19 cellular contexts compared by ENCODE assay signal in the genomic region with DNA sequence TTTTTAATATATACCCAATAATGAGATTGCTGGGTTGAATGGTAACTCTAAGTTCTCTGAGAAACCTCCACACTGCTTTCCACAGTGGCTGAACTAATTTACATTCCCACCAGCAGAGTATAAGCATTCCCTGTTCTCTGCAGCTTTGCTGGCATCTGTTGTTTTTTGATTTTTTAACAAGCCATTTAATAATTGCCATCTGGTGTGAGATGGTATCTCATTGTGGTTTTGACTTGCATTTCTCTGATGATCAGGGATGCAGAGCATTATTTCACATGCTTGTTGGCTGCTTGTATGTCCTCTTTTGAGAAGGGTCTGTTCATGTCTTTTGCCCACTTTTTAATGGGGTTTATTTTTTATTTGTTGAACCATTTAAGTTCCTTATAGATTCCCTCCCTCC.
DNase-seq lines count a peak whose midpoint lies in the region; ATAC-seq, FAIRE-seq and TF ChIP-seq lines count a peak whose summit lies in the region.
"Had no signal": no experiment of that assay in that cellular context is flagged by ENCODE, and none has a peak within 500 bp of the region (broad histone marks: within the 10 kb centered on the region; RNA-seq: fewer than 3 reads in every experiment).

No MANE protein-coding gene starts in this region.

- H3K9me3 ChIP-seq in A673 (ENCODE audit: low read depth, low read length, poor library complexity, severe bottlenecking) (no peaks in the 10 kb centered on the region), HEK293 (ENCODE audit: control insufficient read depth, insufficient read depth, low read depth, low read length) (no peaks in the 10 kb centered on the region), sigmoid colon (no peaks in the 10 kb centered on the region), OCI-LY7 (ENCODE audit: low read length) (no peaks in the 10 kb centered on the region)

- BruUV-seq in A673 (replicated peaks; lab: Mats Ljungman, UMichigan) (no TSS peak), OCI-LY7 (replicated peaks; lab: Mats Ljungman, UMichigan) (no TSS peak), Calu3 (replicated peaks; lab: Mats Ljungman, UMichigan) (no TSS peak)

- no peak for ATAC-seq in GM18861 (IDR thresholded peaks at IDR 0.05; ENCODE audit: unreplicated experiment)
- ATAC-seq: GM23338 had no signal

- H3K9me2 ChIP-seq in OCI-LY7 (ENCODE audit: insufficient read depth, low read length), result no peaks in the 10 kb centered on the region

- H3K4me1 Mint-ChIP-seq in Calu3 (ENCODE audit: low read depth, unreplicated experiment), result no peaks in the 10 kb centered on the region
- H3K4me1 Mint-ChIP-seq: GM23338 had no signal

- peaks cover 83% of the 10 kb centered on the region for H3K27me3 Mint-ChIP-seq in Calu3 (ENCODE audit: unreplicated experiment)

- intact Hi-C loops in A673 (cut with micrococcal nuclease; ENCODE audit: unreplicated experiment), result no loop called here
- intact Hi-C loops in sigmoid colon (cut with DNase I), result no loop called here
- intact Hi-C loops in OCI-LY7 (cut with micrococcal nuclease; ENCODE audit: unreplicated experiment), result no loop called here
- intact Hi-C loops in Calu3 (cut with micrococcal nuclease; ENCODE audit: unreplicated experiment), result no loop called here

- no peak overlapping the region for H3K4me2 ChIP-seq in OCI-LY7 (ENCODE audit: low read length)
- H3K4me2 ChIP-seq: GM23338, PC-9 had no signal

- H3K4me3 Mint-ChIP-seq in Calu3 (ENCODE audit: low read depth, unreplicated experiment), result no peak overlapping the region
- H3K4me3 Mint-ChIP-seq: GM23338 had no signal

- no peak for TF ChIP-seq CTCF in A673 (conservative IDR thresholded peaks at IDR 0.05; ENCODE audit: low read depth, low read length)
- no peak for TF ChIP-seq CTCF in HEK293 (tag by site-specific recombination; IDR thresholded peaks at IDR 0.05)
- no peak for TF ChIP-seq CTCF in sigmoid colon (IDR thresholded peaks at IDR 0.05)
- TF ChIP-seq CTCF in OCI-LY7 (conservative IDR thresholded peaks at IDR 0.05; ENCODE audit: low read length), result no peak
- no peak for TF ChIP-seq CTCF in Calu3 (IDR thresholded peaks at IDR 0.05; ENCODE audit: unreplicated experiment)

- no peak for TF ChIP-seq EP300 in sigmoid colon (IDR thresholded peaks at IDR 0.05)

- H3K27ac Mint-ChIP-seq in Calu3 (ENCODE audit: unreplicated experiment), result no peak overlapping the region
- H3K27ac Mint-ChIP-seq: GM23338 had no signal

- DNase-seq in A673 (ENCODE audit: low spot score), result peak; percentile 21
- peak; percentile 82 for DNase-seq in NCI-H524 treated with DMSO at 0.1 percent for 48 hours (lab: John Stamatoyannopoulos, UW)
- no peak for DNase-seq in sigmoid colon
- DNase-seq in OCI-LY7 (ENCODE audit: low spot score), result no peak
- no peak for DNase-seq in Calu3
- DNase-seq: COR-L47, DMS53, KG1, NCI-H1048, NCI-H146, NCI-H2107, NCI-H345, NCI-H69, PC-9, T-helper 1 cell had no signal

- H3K9me3 Mint-ChIP-seq in Calu3 (ENCODE audit: low read depth, unreplicated experiment), result no peaks in the 10 kb centered on the region
- H3K9me3 Mint-ChIP-seq: GM23338 had no signal

- H4K20me1 ChIP-seq in OCI-LY7 (ENCODE audit: insufficient read depth, low read length), result no peaks in the 10 kb centered on the region

- H3K36me3 Mint-ChIP-seq in Calu3 (ENCODE audit: insufficient read depth, unreplicated experiment), result no peaks in the 10 kb centered on the region

- H3K4me1 ChIP-seq in A673 (ENCODE audit: insufficient read depth, low read length, poor library complexity, severe bottlenecking) (no peaks in the 10 kb centered on the region), HEK293 (ENCODE audit: control insufficient read depth, insufficient read depth, low read length) (peaks cover 7% of the 10 kb centered on the region), sigmoid colon (no peaks in the 10 kb centered on the region), OCI-LY7 (ENCODE audit: insufficient read depth, low read length, poor library complexity, severe bottlenecking) (no peaks in the 10 kb centered on the region)

- CTCF ChIA-PET in A673 (lab: Charles Lee), result no interaction called here
- CTCF ChIA-PET in HEK293 (lab: Yijun Ruan, JAX), result no interaction called here
- CTCF ChIA-PET in OCI-LY7 (lab: Charles Lee; ENCODE audit: unreplicated experiment), result no interaction called here
- CTCF ChIA-PET in Calu3 (lab: Charles Lee), result no interaction called here

- H3K79me2 ChIP-seq in OCI-LY7 (ENCODE audit: insufficient read depth, low read depth, low read length), result no peaks in the 10 kb centered on the region

- H3K27ac ChIP-seq in A673 (ENCODE audit: low read depth, low read length, poor library complexity, severe bottlenecking) (no peak overlapping the region), HEK293 (ENCODE audit: extremely low read depth, low read depth, low read length) (no peak overlapping the region), sigmoid colon (no peak overlapping the region), OCI-LY7 (ENCODE audit: low read depth, low read length, poor library complexity, severe bottlenecking) (no peak overlapping the region)
- H3K27ac ChIP-seq: PC-9 had no signal

- H3K36me3 ChIP-seq in A673 (ENCODE audit: insufficient read depth, low read length, poor library complexity, severe bottlenecking), result no peaks in the 10 kb centered on the region
- H3K36me3 ChIP-seq in HEK293 (ENCODE audit: control insufficient read depth in 2 of 2, insufficient read depth in 1 of 2, low read length in 2 of 2), result no peaks in the 10 kb centered on the region
- no peaks in the 10 kb centered on the region for H3K36me3 ChIP-seq in sigmoid colon
- H3K36me3 ChIP-seq in OCI-LY7 (ENCODE audit: insufficient read depth, low read length), result no peaks in the 10 kb centered on the region

- FAIRE-seq in endometrium (lab: Jason Lieb, UNC), result peak; percentile 88

- no peak for TF ChIP-seq POLR2A in sigmoid colon (IDR thresholded peaks at IDR 0.05)

- H3K27me3 ChIP-seq in A673 (replicated peaks; ENCODE audit: insufficient read depth, low read depth, low read length, poor library complexity) (peaks cover 45% of the 10 kb centered on the region), sigmoid colon (peaks cover 6 to 31% (median 14%) of the 10 kb centered on the region in 3 donors)

- POLR2A ChIA-PET in A673 (lab: Charles Lee; ENCODE audit: low non-redundant PET), result no interaction called here
- POLR2A ChIA-PET in HEK293 (lab: Yijun Ruan, JAX), result no interaction called here
- POLR2A ChIA-PET in OCI-LY7 (lab: Charles Lee), result no interaction called here

- no peak overlapping the region for H2AFZ ChIP-seq in OCI-LY7 (ENCODE audit: low read length)
- H2AFZ ChIP-seq: GM23338, PC-9 had no signal

- H3K4me3 ChIP-seq in A673 (ENCODE audit: low read depth, low read length, poor library complexity, severe bottlenecking) (no peak overlapping the region), HEK293 (ENCODE audit: low read depth, low read length) (no peak overlapping the region), sigmoid colon (no peak overlapping the region), OCI-LY7 (ENCODE audit: low read depth, low read length, poor library complexity, severe bottlenecking) (no peak overlapping the region)
- H3K4me3 ChIP-seq: GM23338, PC-9 had no signal

TF ChIP-seq in HEK293, 187 proteins besides CTCF, POLR2A, EP300 and RAD21:
- TF ChIP-seq GLIS1 (tag by site-specific recombination; IDR thresholded peaks at IDR 0.05) (0 out of 2 replicates have a peak, but pooled peaks have one; percentile 26), ZNF248 (tag by site-specific recombination; IDR thresholded peaks at IDR 0.05) (no peak)

Comparison
In these comparisons a context has a peak if more than half of its experiments do, and no peak if none do; other contexts are left out.
1. DNase-seq: peak in A673 (single experiment) and NCI-H524 treated with DMSO at 0.1 percent for 48 hours (single experiment); none in sigmoid colon (single experiment), OCI-LY7 (single experiment) and Calu3 (single experiment).